Comparison of ENCODE assay signal across 11 cellular contexts in genomic region chr3:197458179-197458707, GRCh38.
DNase-seq lines count a peak whose midpoint lies in the region; ATAC-seq and TF ChIP-seq lines count a peak whose summit lies in the region.
"Had no signal": no experiment of that assay in that cellular context is flagged by ENCODE, and none has a peak within 500 bp of the region (broad histone marks: within the 10 kb centered on the region; RNA-seq: fewer than 3 reads in every experiment).

No MANE protein-coding gene starts in this region.

- no peak for ATAC-seq in HG03025 (IDR thresholded peaks at IDR 0.05; ENCODE audit: low FRiP score, unreplicated experiment)

- H3K79me2 ChIP-seq in GM23248 (ENCODE audit: insufficient read depth) = no peaks in the 10 kb centered on the region

- 45 to 77% methylated on average over 2 to 11 of the region's 11 CpGs for WGBS in transverse colon (ENCODE audit: low coverage in 1 of 2), 2 donors
- 65 to 75% methylated on average over 11 of the region's 11 CpGs for WGBS in GM23248 (ENCODE audit: low coverage in 1 of 2, low lambda C conversion rate in 2 of 2, missing lambda C conversion rate in 2 of 2), 2 experiments

- H3K4me1 ChIP-seq in transverse colon (peaks cover 0 to 34% (median 14%) of the 10 kb centered on the region in 4 donors), GM23248 (ENCODE audit: insufficient read depth) (peaks cover 9% of the 10 kb centered on the region)

- peaks cover 14% of the 10 kb centered on the region for H3F3A ChIP-seq in GM23248 (ENCODE audit: insufficient read depth)

- H3K27me3 ChIP-seq in transverse colon = no peaks in the 10 kb centered on the region
- no peaks in the 10 kb centered on the region for H3K27me3 ChIP-seq in GM23248 (replicated peaks; ENCODE audit: insufficient read depth)
- H3K27me3 ChIP-seq: BLaER1, right atrium auricular region had no signal

- H3K27ac ChIP-seq in transverse colon (peak overlapping the region in 3 of 4 donors; percentile 40 to 62 (median 42)), GM23248 (no peak overlapping the region)
- H3K27ac ChIP-seq: BLaER1, KMS-11, right atrium auricular region had no signal

- TF ChIP-seq CTCF in fibroblast of pulmonary artery (IDR thresholded peaks at IDR 0.05; ENCODE audit: low read length, missing control alignments) (peak; percentile 31), transverse colon (IDR thresholded peaks at IDR 0.05) (peak; percentile 30 to 88 (median 60))

- in situ Hi-C loops in transverse colon (cut with MboI; ENCODE audit: low pct_ligation_motif_present in 1 of 4, low pct_unique_long_range_greater_than_20kb in 1 of 4, low sequenced_read_pairs in 3 of 4) (no loop called here), GM23248 (cut with MboI) (no loop called here)

- H3K9me2 ChIP-seq in GM23248 (ENCODE audit: insufficient read depth) = no peaks in the 10 kb centered on the region

- H4K20me1 ChIP-seq in GM23248 (ENCODE audit: insufficient read depth) = no peaks in the 10 kb centered on the region
- H4K20me1 ChIP-seq: BLaER1 had no signal

- peak; percentile 54 for DNase-seq in activated naive CD4-positive, alpha-beta T cell treated with Interleukin-2 at 50 U/mL for 16 hours
- DNase-seq in activated naive CD4-positive, alpha-beta T cell (lab: John Stamatoyannopoulos, UW) = no peak
- peak; percentile 10 for DNase-seq in T follicular helper cell (ENCODE audit: low read depth)
- peak; percentile 25 for DNase-seq in fibroblast of pulmonary artery (ENCODE audit: low read depth)
- DNase-seq in transverse colon = peak; percentile 60
- no peak for DNase-seq in GM23248
- DNase-seq in AG20443 (ENCODE audit: low spot score) = no peak

- H3K36me3 ChIP-seq in transverse colon (no peaks in the 10 kb centered on the region), GM23248 (ENCODE audit: low read depth) (no peaks in the 10 kb centered on the region)
- H3K36me3 ChIP-seq: BLaER1, right atrium auricular region had no signal

- H3K4me2 ChIP-seq in GM23248 (ENCODE audit: unreplicated experiment) = no peak overlapping the region
- H3K4me2 ChIP-seq: KMS-11 had no signal

- no peak for TF ChIP-seq POLR2A in transverse colon (IDR thresholded peaks at IDR 0.05)

- H3K9me3 ChIP-seq in transverse colon = no peaks in the 10 kb centered on the region
- no peaks in the 10 kb centered on the region for H3K9me3 ChIP-seq in GM23248 (ENCODE audit: low read depth)
- H3K9me3 ChIP-seq: BLaER1, right atrium auricular region had no signal

- intact Hi-C loops in transverse colon (cut with DNase I; ENCODE audit: low total_unique reads) = no loop called here

- H2AFZ ChIP-seq in GM23248 = no peak overlapping the region

- H3K4me3 ChIP-seq in fibroblast of pulmonary artery (replicated peaks; ENCODE audit: low read depth, low read length) (no peak overlapping the region), transverse colon (no peak overlapping the region), GM23248 (no peak overlapping the region)
- H3K4me3 ChIP-seq: BLaER1, right atrium auricular region had no signal

- TF ChIP-seq EP300 in transverse colon (IDR thresholded peaks at IDR 0.05; ENCODE audit: low read depth) = no peak

- no peak overlapping the region for H3K9ac ChIP-seq in GM23248
- H3K9ac ChIP-seq: BLaER1, KMS-11 had no signal

Comparison
In these comparisons a context has a peak if more than half of its experiments do, and no peak if none do; other contexts are left out.
1. DNase-seq: peak in activated naive CD4-positive, alpha-beta T cell treated with Interleukin-2 at 50 U/mL for 16 hours (single experiment), T follicular helper cell (single experiment), fibroblast of pulmonary artery (single experiment) and transverse colon (single experiment); none in activated naive CD4-positive, alpha-beta T cell (0 of 4), GM23248 (single experiment) and AG20443 (single experiment).